ENCODE assay signal across 18 cellular contexts in the genomic region with DNA sequence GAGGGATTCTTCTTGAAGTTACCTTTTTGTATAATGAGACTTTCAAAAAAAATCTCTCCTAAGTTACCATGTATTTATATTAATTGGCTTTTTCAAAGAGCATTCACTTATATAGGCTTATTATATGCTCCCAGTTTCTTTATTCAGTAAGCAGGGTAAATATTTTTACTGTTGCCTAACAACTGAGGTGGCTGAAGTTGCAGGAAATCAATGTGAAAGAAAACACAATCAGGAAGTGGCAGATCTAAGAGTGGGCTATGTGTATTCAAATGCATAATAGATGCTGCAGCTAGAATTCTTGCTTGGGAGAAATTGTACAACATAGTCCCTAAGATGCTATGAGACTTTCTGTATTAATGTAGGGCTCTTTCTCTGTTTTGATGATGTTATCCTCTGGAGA.
A peak's percentile ranks its signal among the peaks of the same experiment; 100 is the strongest.
DNase-seq lines count a peak whose midpoint lies in the region; TF ChIP-seq lines count a peak whose summit lies in the region.
"Had no signal": no experiment of that assay in that cellular context is flagged by ENCODE, and none has a peak within 500 bp of the region (broad histone marks: within the 10 kb centered on the region; RNA-seq: fewer than 3 reads in every experiment).

No MANE protein-coding gene starts in this region.

- H3K9ac ChIP-seq in GM23248 = no peak overlapping the region
- H3K9ac ChIP-seq in Loucy (ENCODE audit: low read depth, low read length, poor library complexity, severe bottlenecking) = no peak overlapping the region

- H3K9me3 ChIP-seq in GM23248 (ENCODE audit: low read depth) (no peaks in the 10 kb centered on the region), Loucy (ENCODE audit: insufficient read depth, low read depth, low read length) (no peaks in the 10 kb centered on the region)
- H3K9me3 ChIP-seq: psoas muscle, tibial nerve had no signal

- no peaks in the 10 kb centered on the region for H3K36me3 ChIP-seq in GM23248 (ENCODE audit: low read depth)
- no peaks in the 10 kb centered on the region for H3K36me3 ChIP-seq in Loucy (ENCODE audit: insufficient read depth, low read length)
- H3K36me3 ChIP-seq: brain microvascular endothelial cell, tibial nerve had no signal

- H3K4me2 ChIP-seq in GM23248 (ENCODE audit: unreplicated experiment) = no peak overlapping the region
- H3K4me2 ChIP-seq in Loucy (ENCODE audit: low read depth, low read length, poor library complexity, severe bottlenecking) = peak overlapping the region; percentile 41

- H3K27ac ChIP-seq in GM23248 = no peak overlapping the region
- H3K27ac ChIP-seq: brain microvascular endothelial cell, psoas muscle, tibial nerve had no signal

- H3K4me3 ChIP-seq in GM23248 (no peak overlapping the region), Loucy (ENCODE audit: low read length, poor library complexity, severe bottlenecking) (no peak overlapping the region)
- H3K4me3 ChIP-seq: psoas muscle, tibial nerve had no signal

- DNase-seq in GM23248 (peak; percentile 3), NCI-H774 (lab: John Stamatoyannopoulos, UW) (peak; percentile 82), left kidney (ENCODE audit: low read depth, low spot score) (peak; percentile 16), NCI-H1694 (lab: John Stamatoyannopoulos, UW) (no peak), A172 (ENCODE audit: low spot score) (no peak), NOMO-1 treated with DMSO at 0.1 percent for 48 hours (lab: John Stamatoyannopoulos, UW; ENCODE audit: unreplicated experiment) (no peak)
- DNase-seq: activated CD8-positive, alpha-beta T cell treated with anti-CD3 and anti-CD28 coated beads, Interleukin-2, amount 10 ng/mL, durations not matched to agents 7 days and 5 days; activated T-cell treated with anti-CD3 and anti-CD28 coated beads, Interleukin-2, amount 50 U/mL, for 48 hours; brain microvascular endothelial cell; cortex of kidney; GOT3; naive thymus-derived CD4-positive, alpha-beta T cell; NCI-H2171 treated with DMSO at 0.1 percent for 48 hours; psoas muscle; Right ventricle myocardium superior; T-cell had no signal

- H3K4me1 ChIP-seq in GM23248 (ENCODE audit: insufficient read depth) = no peaks in the 10 kb centered on the region
- H3K4me1 ChIP-seq in Loucy (ENCODE audit: insufficient read depth, low read length, poor library complexity, severe bottlenecking) = peaks cover 22% of the 10 kb centered on the region
- H3K4me1 ChIP-seq: psoas muscle had no signal

- H4K20me1 ChIP-seq in GM23248 (ENCODE audit: insufficient read depth) (no peaks in the 10 kb centered on the region), Loucy (ENCODE audit: insufficient read depth, low read length, poor library complexity, severe bottlenecking) (no peaks in the 10 kb centered on the region)

- in situ Hi-C loops in GM23248 (cut with MboI) = no loop called here

- no peak for TF ChIP-seq CTCF in Loucy (conservative IDR thresholded peaks at IDR 0.05; ENCODE audit: low read length)

- H3K27me3 ChIP-seq in GM23248 (replicated peaks; ENCODE audit: insufficient read depth) (no peaks in the 10 kb centered on the region), Loucy (ENCODE audit: insufficient read depth, low read length, poor library complexity, severe bottlenecking) (no peaks in the 10 kb centered on the region)
- H3K27me3 ChIP-seq: brain microvascular endothelial cell, tibial nerve had no signal

- H3K79me2 ChIP-seq in GM23248 (ENCODE audit: insufficient read depth) (no peaks in the 10 kb centered on the region), Loucy (ENCODE audit: insufficient read depth, low read length) (no peaks in the 10 kb centered on the region)

- H3F3A ChIP-seq in GM23248 (ENCODE audit: insufficient read depth) = no peaks in the 10 kb centered on the region
- H3F3A ChIP-seq in Loucy (ENCODE audit: low read depth) = 0 out of 2 replicates have a peak, but pooled peaks cover 3% of the 10 kb centered on the region

- no peak overlapping the region for H2AFZ ChIP-seq in GM23248
- peak overlapping the region; percentile 83; the same call in 1 of the 2 replicates for H2AFZ ChIP-seq in Loucy (ENCODE audit: low read length)

- no peaks in the 10 kb centered on the region for H3K9me2 ChIP-seq in GM23248 (ENCODE audit: insufficient read depth)
- H3K9me2 ChIP-seq in Loucy (replicated peaks; ENCODE audit: low read depth, low read length) = no peaks in the 10 kb centered on the region

Comparison
In these comparisons a context has a peak if more than half of its experiments do, and no peak if none do; other contexts are left out.
1. DNase-seq: peak in GM23248 (single experiment), NCI-H774 (single experiment) and left kidney (single experiment); none in NCI-H1694 (single experiment), A172 (single experiment) and NOMO-1 treated with DMSO at 0.1 percent for 48 hours (single experiment).